ENCODE assay signal across 10 cellular contexts in the genomic region with DNA sequence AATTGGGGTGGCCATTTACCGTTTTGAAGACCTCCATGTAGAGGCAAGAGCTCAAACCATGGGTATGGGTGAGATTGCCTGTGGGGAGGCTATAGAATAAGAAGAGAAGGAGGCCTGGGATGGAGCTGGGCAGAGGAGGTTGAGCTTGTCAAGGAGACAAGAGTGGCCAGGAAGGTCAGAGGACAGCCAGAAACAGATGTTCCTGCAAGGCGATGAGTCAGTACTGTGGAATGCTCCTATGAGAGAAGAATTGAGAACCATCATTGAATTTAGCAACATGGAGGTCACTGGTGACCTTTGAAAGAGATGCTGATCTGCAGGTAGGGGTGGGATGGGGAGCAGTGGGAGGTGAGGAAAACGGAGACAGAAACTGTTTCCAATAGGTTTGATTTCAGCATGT. TPM values are rescaled to one million over a fixed set of nuclear protein-coding genes. Genes with fewer than 3 reads are reported as not detected.
DNase-seq lines count a peak whose midpoint lies in the region; ATAC-seq and TF ChIP-seq lines count a peak whose summit lies in the region.
"Had no signal": no experiment of that assay in that cellular context is flagged by ENCODE, and none has a peak within 500 bp of the region (broad histone marks: within the 10 kb centered on the region; RNA-seq: fewer than 3 reads in every experiment).

No MANE protein-coding gene starts in this region.

- H3K27ac Mint-ChIP-seq in stimulated activated effector memory CD8-positive, alpha-beta T cell treated with anti-CD3 and anti-CD28 coated beads, Interleukin-12 subunit alpha, Interleukin-12 subunit beta, amount 100 ng/mL, for 72 hours: no peak overlapping the region

- BruUV-seq in IMR-90 (replicated peaks; lab: Mats Ljungman, UMichigan): no TSS peak

- in situ Hi-C loops in IMR-90 (cut with MboI; ENCODE audit: low sequenced_read_pairs): loop anchor here (5.0 kb wide), 1 partner anchor 157 kb away; no protein-coding TSS in a partner anchor
- in situ Hi-C loops in brain microvascular endothelial cell (cut with HindIII; ENCODE audit: low pct_ligation_motif_present, low sequenced_read_pairs): loop anchor here (25.0 kb wide), 1 partner anchor 152 kb away; no protein-coding TSS in a partner anchor

- intact Hi-C loops in IMR-90 (cut with micrococcal nuclease): loop anchor here (1.0 to 5.0 kb wide), 4 partner anchors 15 to 172 kb away; no protein-coding TSS in a partner anchor

- CTCF ChIA-PET in IMR-90 (lab: Yijun Ruan, JAX): interaction anchor here (1.2 to 1.5 kb wide), 3 partner anchors 39 to 155 kb away, joined by 3 to 6 read pairs (median 4); no protein-coding TSS in a partner anchor

- H4K91ac ChIP-seq in IMR-90 (ENCODE audit: insufficient read depth, low read depth, low read length) (no peak overlapping the region), mesenchymal stem cell (ENCODE audit: low read length) (no peak overlapping the region)

- peaks cover 62 to 83% (median 81%) of the 10 kb centered on the region in 11 experiments for H4K20me1 ChIP-seq in BLaER1 treated with 17β-estradiol and CSF1 and Interleukin-3, amounts not matched to agents 10 nM and 100 nM
- H4K20me1 ChIP-seq in IMR-90 (ENCODE audit: insufficient read depth, low read length): peaks cover 71% of the 10 kb centered on the region

- no peaks in the 10 kb centered on the region for H3K27me3 ChIP-seq in BLaER1 treated with 17β-estradiol and CSF1 and Interleukin-3, amounts not matched to agents 10 nM and 100 nM
- H3K27me3 ChIP-seq in IMR-90 (ENCODE audit: control insufficient read depth, insufficient read depth, low read length) (no peaks in the 10 kb centered on the region), brain microvascular endothelial cell (replicated peaks) (no peaks in the 10 kb centered on the region), mesenchymal stem cell (ENCODE audit: control insufficient read depth in 1 of 2, insufficient read depth in 1 of 2, low read length in 2 of 2) (no peaks in the 10 kb centered on the region)

- no peak overlapping the region for H3K9ac ChIP-seq in BLaER1 treated with 17β-estradiol and CSF1 and Interleukin-3, amounts not matched to agents 10 nM and 100 nM
- H3K9ac ChIP-seq in IMR-90 (ENCODE audit: low read depth, low read length) (no peak overlapping the region), mesenchymal stem cell (ENCODE audit: low read length) (no peak overlapping the region)

- TF ChIP-seq RAD21 in IMR-90 (IDR thresholded peaks at IDR 0.05; ENCODE audit: low read length): no peak

- H2BK20ac ChIP-seq in IMR-90 (ENCODE audit: low read depth, low read length): 0 out of 2 replicates have a peak overlapping the region, but pooled peaks have one; percentile 47

- H3K36me3 Mint-ChIP-seq in stimulated activated effector memory CD8-positive, alpha-beta T cell treated with anti-CD3 and anti-CD28 coated beads, Interleukin-12 subunit alpha, Interleukin-12 subunit beta, amount 100 ng/mL, for 72 hours: peaks cover 6% of the 10 kb centered on the region

- H4K8ac ChIP-seq in IMR-90 (ENCODE audit: low read depth in 2 of 2, low read length in 2 of 2) (no peak overlapping the region), mesenchymal stem cell (ENCODE audit: low read length) (no peak overlapping the region)

- peaks cover 8% of the 10 kb centered on the region for H3K9me1 ChIP-seq in IMR-90 (ENCODE audit: insufficient read depth, low read length)

- peaks cover 0 to 3% (median 0%) of the 10 kb centered on the region in 11 experiments; a peak in 1 of 22 replicates for H3K36me3 ChIP-seq in BLaER1 treated with 17β-estradiol and CSF1 and Interleukin-3, amounts not matched to agents 10 nM and 100 nM
- H3K36me3 ChIP-seq in IMR-90 (ENCODE audit: control insufficient read depth, insufficient read depth, low read length): no peaks in the 10 kb centered on the region
- peaks cover 4% of the 10 kb centered on the region for H3K36me3 ChIP-seq in brain microvascular endothelial cell (replicated peaks)
- no peaks in the 10 kb centered on the region for H3K36me3 ChIP-seq in mesenchymal stem cell (ENCODE audit: control insufficient read depth in 1 of 2, insufficient read depth in 2 of 2, low read depth in 1 of 2, low read length in 2 of 2)

- H3K79me1 ChIP-seq in IMR-90 (ENCODE audit: low read depth in 1 of 2, low read length in 2 of 2) (peaks cover 0 to 52% of the 10 kb centered on the region in 2 experiments; a peak in 2 of 4 replicates), mesenchymal stem cell (replicated peaks; ENCODE audit: low read length, poor library complexity, severe bottlenecking) (peaks cover 1% of the 10 kb centered on the region)

- H3K4ac ChIP-seq in IMR-90 (ENCODE audit: low read depth, low read length) (peak overlapping the region; percentile 27), mesenchymal stem cell (ENCODE audit: low read depth in 1 of 2, low read length in 2 of 2) (no peak overlapping the region)

- 0 out of 2 replicates have a peak overlapping the region, but pooled peaks have one; percentile 33 for H3K18ac ChIP-seq in IMR-90 (ENCODE audit: low read depth, low read length)
- H3K18ac ChIP-seq in mesenchymal stem cell (ENCODE audit: low read depth in 1 of 2, low read length in 2 of 2): peak overlapping the region in 1 of 2 experiments; percentile 52

- no peak overlapping the region for H3K4me3 Mint-ChIP-seq in stimulated activated effector memory CD8-positive, alpha-beta T cell treated with anti-CD3 and anti-CD28 coated beads, Interleukin-12 subunit alpha, Interleukin-12 subunit beta, amount 100 ng/mL, for 72 hours

- H2BK15ac ChIP-seq in IMR-90 (ENCODE audit: low read depth, low read length) (no peak overlapping the region), mesenchymal stem cell (ENCODE audit: low read depth, poor library complexity, severe bottlenecking) (no peak overlapping the region)

- H3K56ac ChIP-seq in IMR-90 (ENCODE audit: extremely low read depth, insufficient read depth, low read length): no peak overlapping the region

- peaks cover 41 to 69% (median 54%) of the 10 kb centered on the region in 10 experiments for H3K4me1 ChIP-seq in BLaER1 treated with 17β-estradiol and CSF1 and Interleukin-3, amounts not matched to agents 10 nM and 100 nM
- H3K4me1 ChIP-seq in IMR-90 (ENCODE audit: control insufficient read depth, insufficient read depth, low read length): peaks cover 10% of the 10 kb centered on the region
- peaks cover 7% of the 10 kb centered on the region for H3K4me1 ChIP-seq in mesenchymal stem cell (ENCODE audit: control insufficient read depth, insufficient read depth, low read depth, low read length)

- H3K27ac ChIP-seq in BLaER1 treated with 17β-estradiol and CSF1 and Interleukin-3, amounts not matched to agents 10 nM and 100 nM: no peak overlapping the region
- H3K27ac ChIP-seq in IMR-90 (ENCODE audit: insufficient read depth, low read length): no peak overlapping the region
- no peak overlapping the region for H3K27ac ChIP-seq in brain microvascular endothelial cell
- peak overlapping the region; percentile 31 for H3K27ac ChIP-seq in mesenchymal stem cell (ENCODE audit: low read length, poor library complexity, severe bottlenecking)

- H2BK5ac ChIP-seq in IMR-90 (ENCODE audit: low read depth, low read length, poor library complexity, severe bottlenecking): no peak overlapping the region
- H2BK5ac ChIP-seq in mesenchymal stem cell (ENCODE audit: low read depth, low read length, poor library complexity, severe bottlenecking): peak overlapping the region; percentile 58

- H3K9me3 Mint-ChIP-seq in stimulated activated effector memory CD8-positive, alpha-beta T cell treated with anti-CD3 and anti-CD28 coated beads, Interleukin-12 subunit alpha, Interleukin-12 subunit beta, amount 100 ng/mL, for 72 hours: no peaks in the 10 kb centered on the region

- H3K4me2 ChIP-seq in BLaER1 treated with 17β-estradiol and CSF1 and Interleukin-3, amounts not matched to agents 10 nM and 100 nM: peak overlapping the region; percentile 76 to 96 (median 88)
- H3K4me2 ChIP-seq in IMR-90 (ENCODE audit: low read depth, low read length): peak overlapping the region; percentile 67
- H3K4me2 ChIP-seq in mesenchymal stem cell (ENCODE audit: low read length, poor library complexity, severe bottlenecking): no peak overlapping the region

- H3K14ac ChIP-seq in IMR-90 (replicated peaks; ENCODE audit: low read depth, low read length): 0 out of 2 replicates have a peak overlapping the region, but pooled peaks have one; percentile 43
- H3K14ac ChIP-seq in mesenchymal stem cell (ENCODE audit: low read length in 2 of 2): no peak overlapping the region

- DNase-seq in IMR-90 (peak; percentile 84), brain microvascular endothelial cell (peak; percentile 69), mesenchymal stem cell (peak; percentile 83), NCI-H2196 treated with DMSO at 0.1 percent for 48 hours (lab: John Stamatoyannopoulos, UW; ENCODE audit: unreplicated experiment) (no peak), T-helper 1 cell (no peak), COR-L47 (lab: John Stamatoyannopoulos, UW) (no peak)
- no peak for DNase-seq in stimulated activated effector memory CD8-positive, alpha-beta T cell treated with anti-CD3 and anti-CD28 coated beads, Interleukin-12 subunit alpha, Interleukin-12 subunit beta, amount 100 ng/mL, for 72 hours (ENCODE audit: low spot score in 2 of 2)
- DNase-seq: GDM1, NCI-H1417 treated with DMSO at 0.1 percent for 48 hours had no signal

- 84% methylated on average over 3 of the region's 3 CpGs; no CpG with 5 or more reads in 1 of the 2 experiments for WGBS in IMR-90 (ENCODE audit: extremely low coverage in 2 of 2, insufficient read length in 1 of 2), 2 experiments
- WGBS in mesenchymal stem cell: 33% methylated on average over 3 of the region's 3 CpGs

- H2AFZ ChIP-seq in IMR-90 (replicated peaks; ENCODE audit: low read length, poor library complexity) (no peak overlapping the region), mesenchymal stem cell (ENCODE audit: low read depth, low read length) (no peak overlapping the region)

- H4K5ac ChIP-seq in IMR-90 (ENCODE audit: low read depth, low read length): no peak overlapping the region

- peak overlapping the region in 1 of 10 experiments; percentile 25; a peak in 1 of 20 replicates for H3K4me3 ChIP-seq in BLaER1 treated with 17β-estradiol and CSF1 and Interleukin-3, amounts not matched to agents 10 nM and 100 nM
- no peak overlapping the region for H3K4me3 ChIP-seq in IMR-90 (ENCODE audit: insufficient read depth, low read depth, low read length)
- no peak overlapping the region for H3K4me3 ChIP-seq in brain microvascular endothelial cell (ENCODE audit: low read depth, low read length)
- peak overlapping the region in 1 of 2 experiments; percentile 96 for H3K4me3 ChIP-seq in mesenchymal stem cell (ENCODE audit: insufficient read depth in 1 of 2, low read depth in 1 of 2, low read length in 2 of 2)

- H3K23ac ChIP-seq in IMR-90 (ENCODE audit: low read depth, low read length) (no peak overlapping the region), mesenchymal stem cell (ENCODE audit: low read length in 2 of 2) (peak overlapping the region in 1 of 2 experiments; percentile 40)

- H2BK120ac ChIP-seq in IMR-90 (ENCODE audit: low read depth, low read length): no peak overlapping the region
- no peak overlapping the region for H2BK120ac ChIP-seq in mesenchymal stem cell (ENCODE audit: low read depth, low read length)

- TF ChIP-seq POLR2A in IMR-90 (IDR thresholded peaks at IDR 0.05; ENCODE audit: low read depth, low read length): no peak

- peaks cover 12% of the 10 kb centered on the region for H3K4me1 Mint-ChIP-seq in stimulated activated effector memory CD8-positive, alpha-beta T cell treated with anti-CD3 and anti-CD28 coated beads, Interleukin-12 subunit alpha, Interleukin-12 subunit beta, amount 100 ng/mL, for 72 hours

- H3K9me3 ChIP-seq in BLaER1 treated with 17β-estradiol and CSF1 and Interleukin-3, amounts not matched to agents 10 nM and 100 nM (replicated peaks in 1 of 11): no peaks in the 10 kb centered on the region
- H3K9me3 ChIP-seq in IMR-90 (ENCODE audit: control insufficient read depth, insufficient read depth, low read length) (no peaks in the 10 kb centered on the region), mesenchymal stem cell (ENCODE audit: control insufficient read depth, low read length) (no peaks in the 10 kb centered on the region)

- POLR2A ChIA-PET in IMR-90 (lab: Charles Lee; ENCODE audit: unreplicated experiment): no interaction called here

- no peak for ATAC-seq in IMR-90 (ENCODE audit: low read depth)
- ATAC-seq in stimulated activated effector memory CD8-positive, alpha-beta T cell treated with anti-CD3 and anti-CD28 coated beads, Interleukin-12 subunit alpha, Interleukin-12 subunit beta, amount 100 ng/mL, for 72 hours: no peak

- dilution Hi-C loops in IMR-90 (cut with HindIII; ENCODE audit: low sequenced_read_pairs, unreplicated experiment): no loop called here

- H2AK5ac ChIP-seq in IMR-90 (ENCODE audit: low read depth, low read length) (no peak overlapping the region), mesenchymal stem cell (ENCODE audit: low read length, severe bottlenecking) (peak overlapping the region; percentile 47)

- H2AK9ac ChIP-seq in IMR-90 (replicated peaks; ENCODE audit: low read depth, low read length, poor library complexity): no peak overlapping the region

- H2BK12ac ChIP-seq in mesenchymal stem cell (ENCODE audit: low read length in 2 of 2): peak overlapping the region in 1 of 2 experiments; percentile 18

- TF ChIP-seq CTCF in IMR-90 (conservative IDR thresholded peaks at IDR 0.05; ENCODE audit: low read depth, low read length) (no peak), brain microvascular endothelial cell (IDR thresholded peaks at IDR 0.05; ENCODE audit: low read depth, low read length, missing control alignments) (no peak)

RNA-seq across cellular contexts. Expression of gene ACSL3, which starts 3.5 kb away (rescaled TPM):
- total RNA-seq in IMR-90 (2012; rRNA removed): 84.2 and 96.4 TPM in 2 replicates
- 29.2 and 31.0 TPM in 2 replicates for polyA plus RNA-seq in IMR-90 (2012; rRNA removed)
- polyA plus RNA-seq in IMR-90 (2012; cell fraction: cytosol; rRNA removed): 15.5 and 19.7 TPM in 2 replicates
- 8.8 and 31.8 TPM in 2 replicates for polyA plus RNA-seq in IMR-90 (2012; cell fraction: nucleus; rRNA removed; ENCODE audit: low replicate concordance)
- 148 TPM for polyA plus RNA-seq in mesenchymal stem cell (2013, experiment 1 of 2)
- polyA plus RNA-seq in mesenchymal stem cell (2013, experiment 2 of 2): 157 TPM

Comparison
In these comparisons a context has a peak if more than half of its experiments do, and no peak if none do; other contexts are left out.
1. DNase-seq: peak in IMR-90 (single experiment), brain microvascular endothelial cell (single experiment) and mesenchymal stem cell (single experiment); none in NCI-H2196 treated with DMSO at 0.1 percent for 48 hours (single experiment), stimulated activated effector memory CD8-positive, alpha-beta T cell treated with anti-CD3 and anti-CD28 coated beads, Interleukin-12 subunit alpha, Interleukin-12 subunit beta, amount 100 ng/mL, for 72 hours (0 of 2), T-helper 1 cell (0 of 5) and COR-L47 (single experiment).